Comparison of ENCODE assay signal across 12 cellular contexts in genomic region chr2:20072436-20073158, GRCh38. TPM values are rescaled to one million over a fixed set of nuclear protein-coding genes. Genes with fewer than 3 reads are reported as not detected.
A peak's percentile ranks its signal among the peaks of the same experiment; 100 is the strongest.
DNase-seq lines count a peak whose midpoint lies in the region; ATAC-seq and TF ChIP-seq lines count a peak whose summit lies in the region.
"Had no signal": no experiment of that assay in that cellular context is flagged by ENCODE, and none has a peak within 500 bp of the region (broad histone marks: within the 10 kb centered on the region; RNA-seq: fewer than 3 reads in every experiment).

No MANE protein-coding gene starts in this region.

- no peak overlapping the region for H3K27ac Mint-ChIP-seq in activated CD4-positive, alpha-beta memory T cell treated with anti-CD3 and anti-CD28 coated beads, Interleukin-2, amount 10 ng/mL, durations not matched to agents 7 days and 5 days
- no peak overlapping the region for H3K27ac Mint-ChIP-seq in stimulated activated naive CD8-positive, alpha-beta T cell treated with anti-CD3 and anti-CD28 coated beads, Interleukin-15, amount 100 ng/mL, for 72 hours
- H3K27ac Mint-ChIP-seq: activated T-helper 17 cell treated with anti-CD3 and anti-CD28 coated beads, Interleukin-2, amount 50 U/mL, for 72 hours had no signal

- POLR2A ChIA-PET in activated CD4-positive, alpha-beta memory T cell treated with anti-CD3 and anti-CD28 coated beads, Interleukin-2, amount 10 ng/mL, durations not matched to agents 7 days and 5 days (lab: Charles Lee) = no interaction called here

- H3K4me3 ChIP-seq in HUES64 (ENCODE audit: low read length) = no peak overlapping the region
- peak overlapping the region; percentile 4 for H3K4me3 ChIP-seq in coronary artery
- no peak overlapping the region for H3K4me3 ChIP-seq in lung
- no peak overlapping the region for H3K4me3 ChIP-seq in stomach
- H3K4me3 ChIP-seq: GM12878 had no signal

- H3K27me3 ChIP-seq in HUES64 (ENCODE audit: insufficient read depth, low read length) = no peaks in the 10 kb centered on the region
- H3K27me3 ChIP-seq in lung (ENCODE audit: control insufficient read depth, insufficient read depth) = no peaks in the 10 kb centered on the region
- no peaks in the 10 kb centered on the region for H3K27me3 ChIP-seq in stomach

- TF ChIP-seq CTCF in coronary artery (IDR thresholded peaks at IDR 0.05) (no peak), lung (IDR thresholded peaks at IDR 0.05; ENCODE audit: control extremely low read depth, extremely low read depth) (no peak), stomach (IDR thresholded peaks at IDR 0.05) (no peak)

- H3K9me3 Mint-ChIP-seq in activated CD4-positive, alpha-beta memory T cell treated with anti-CD3 and anti-CD28 coated beads, Interleukin-2, amount 10 ng/mL, durations not matched to agents 7 days and 5 days = no peaks in the 10 kb centered on the region
- H3K9me3 Mint-ChIP-seq in stimulated activated naive CD8-positive, alpha-beta T cell treated with anti-CD3 and anti-CD28 coated beads, Interleukin-15, amount 100 ng/mL, for 72 hours = no peaks in the 10 kb centered on the region
- H3K9me3 Mint-ChIP-seq: activated T-helper 17 cell treated with anti-CD3 and anti-CD28 coated beads, Interleukin-2, amount 50 U/mL, for 72 hours had no signal

- no peaks in the 10 kb centered on the region for H3K36me3 Mint-ChIP-seq in activated CD4-positive, alpha-beta memory T cell treated with anti-CD3 and anti-CD28 coated beads, Interleukin-2, amount 10 ng/mL, durations not matched to agents 7 days and 5 days (ENCODE audit: low read depth)

- H3K4me1 ChIP-seq in HUES64 (ENCODE audit: insufficient read depth, low read length) (peaks cover 21% of the 10 kb centered on the region), lung (ENCODE audit: control insufficient read depth in 2 of 2, insufficient read depth in 2 of 2, low read length in 2 of 2) (peaks cover 3% of the 10 kb centered on the region in 2 donors), stomach (peaks cover 11 to 31% (median 24%) of the 10 kb centered on the region in 4 donors)

- 91% methylated on average over 7 of the region's 7 CpGs for WGBS in HUES64
- 80 to 88% methylated on average over 7 of the region's 7 CpGs for WGBS in lung, 2 donors
- 82 to 88% (median 84%) methylated on average over 7 of the region's 7 CpGs for WGBS in stomach, 5 donors

- ATAC-seq in lung (ENCODE audit: insufficient read depth, low FRiP score) (no peak), HG03354 (IDR thresholded peaks at IDR 0.05; ENCODE audit: poor library complexity, severe bottlenecking, unreplicated experiment) (no peak), HG03196 (IDR thresholded peaks at IDR 0.05; ENCODE audit: unreplicated experiment) (no peak)
- no peak for ATAC-seq in stimulated activated naive CD8-positive, alpha-beta T cell treated with anti-CD3 and anti-CD28 coated beads, Interleukin-15, amount 100 ng/mL, for 72 hours
- ATAC-seq: activated T-helper 17 cell treated with anti-CD3 and anti-CD28 coated beads, Interleukin-2, amount 50 U/mL, for 72 hours; GM12878 had no signal

- H3K27ac ChIP-seq in HUES64 (ENCODE audit: low read depth, low read length) (peak overlapping the region; percentile 5; the same call in 1 of the 2 replicates), coronary artery (peak overlapping the region; percentile 56 to 70), lung (ENCODE audit: low read depth in 1 of 2, low read length in 1 of 2) (peak overlapping the region; percentile 35 to 39), stomach (peak overlapping the region; percentile 4 to 74 (median 62))

- TF ChIP-seq POLR2A in stomach (IDR thresholded peaks at IDR 0.05) = no peak

- H3K36me3 ChIP-seq in HUES64 (ENCODE audit: insufficient read depth, low read length) = no peaks in the 10 kb centered on the region
- H3K36me3 ChIP-seq in lung (ENCODE audit: control insufficient read depth in 2 of 2, insufficient read depth in 2 of 2, low read length in 2 of 2) = no peaks in the 10 kb centered on the region
- H3K36me3 ChIP-seq in stomach = no peaks in the 10 kb centered on the region

- CTCF ChIA-PET in activated CD4-positive, alpha-beta memory T cell treated with anti-CD3 and anti-CD28 coated beads, Interleukin-2, amount 10 ng/mL, durations not matched to agents 7 days and 5 days (lab: Charles Lee) = interaction anchor here (1.5 kb wide), 1 partner anchor 57 kb away, joined by 5 read pairs; no protein-coding TSS in a partner anchor

- peak overlapping the region; percentile 18; the same call in 1 of the 2 replicates for H3K9ac ChIP-seq in HUES64 (ENCODE audit: low read depth, low read length)

- no peaks in the 10 kb centered on the region for H3K4me1 Mint-ChIP-seq in activated CD4-positive, alpha-beta memory T cell treated with anti-CD3 and anti-CD28 coated beads, Interleukin-2, amount 10 ng/mL, durations not matched to agents 7 days and 5 days
- H3K4me1 Mint-ChIP-seq in stimulated activated naive CD8-positive, alpha-beta T cell treated with anti-CD3 and anti-CD28 coated beads, Interleukin-15, amount 100 ng/mL, for 72 hours = no peaks in the 10 kb centered on the region
- H3K4me1 Mint-ChIP-seq: activated T-helper 17 cell treated with anti-CD3 and anti-CD28 coated beads, Interleukin-2, amount 50 U/mL, for 72 hours had no signal

- TF ChIP-seq EP300 in stomach (IDR thresholded peaks at IDR 0.05) = no peak

- no peak for DNase-seq in coronary artery (ENCODE audit: low spot score)
- no peak for DNase-seq in lung (ENCODE audit: low spot score)
- no peak for DNase-seq in stomach
- no peak for DNase-seq in activated CD4-positive, alpha-beta memory T cell treated with anti-CD3 and anti-CD28 coated beads, Interleukin-2, amount 10 ng/mL, durations not matched to agents 7 days and 5 days
- no peak for DNase-seq in stimulated activated naive CD8-positive, alpha-beta T cell treated with anti-CD3 and anti-CD28 coated beads, Interleukin-15, amount 100 ng/mL, for 72 hours
- DNase-seq: cortex of kidney, occipital lobe had no signal

- H3K4me3 Mint-ChIP-seq in activated CD4-positive, alpha-beta memory T cell treated with anti-CD3 and anti-CD28 coated beads, Interleukin-2, amount 10 ng/mL, durations not matched to agents 7 days and 5 days = no peak overlapping the region
- no peak overlapping the region for H3K4me3 Mint-ChIP-seq in stimulated activated naive CD8-positive, alpha-beta T cell treated with anti-CD3 and anti-CD28 coated beads, Interleukin-15, amount 100 ng/mL, for 72 hours
- H3K4me3 Mint-ChIP-seq: activated T-helper 17 cell treated with anti-CD3 and anti-CD28 coated beads, Interleukin-2, amount 50 U/mL, for 72 hours had no signal

- peaks cover 7% of the 10 kb centered on the region for H3K27me3 Mint-ChIP-seq in activated CD4-positive, alpha-beta memory T cell treated with anti-CD3 and anti-CD28 coated beads, Interleukin-2, amount 10 ng/mL, durations not matched to agents 7 days and 5 days
- H3K27me3 Mint-ChIP-seq in stimulated activated naive CD8-positive, alpha-beta T cell treated with anti-CD3 and anti-CD28 coated beads, Interleukin-15, amount 100 ng/mL, for 72 hours = peaks cover 22% of the 10 kb centered on the region

- H3K9me3 ChIP-seq in HUES64 (ENCODE audit: insufficient read depth, low read depth, low read length) = no peaks in the 10 kb centered on the region
- H3K9me3 ChIP-seq in lung (ENCODE audit: control insufficient read depth in 2 of 2, insufficient read depth in 1 of 2, low read length in 1 of 2) = peaks cover 0 to 2% of the 10 kb centered on the region in 2 donors
- H3K9me3 ChIP-seq in stomach = no peaks in the 10 kb centered on the region

- intact Hi-C loops in stomach (cut with DNase I; ENCODE audit: low total_unique reads) = no loop called here

RNA-seq across cellular contexts. Expression of gene LAPTM4A, which starts 21.2 kb away (rescaled TPM):
- 165 TPM for polyA plus RNA-seq in HUES64 (2013, experiment 1 of 2)
- polyA plus RNA-seq in HUES64 (2013, experiment 2 of 2) = 183 TPM
- total RNA-seq in lung (100 to 1,000 TPM; 173 to 234 TPM), stomach (100 to 1,000 TPM in 2 of 5 donors, 10 to 100 TPM in 3; 38.5 to 238 (median 79.9) TPM)
- polyA plus RNA-seq in lung (100 to 1,000 TPM; 155 to 236 TPM), stomach (100 to 1,000 TPM in 2 of 3 donors, 10 to 100 TPM in 1; 77.6 to 123 (median 121) TPM)
- total RNA-seq in activated CD4-positive, alpha-beta memory T cell treated with anti-CD3 and anti-CD28 coated beads, Interleukin-2, amount 10 ng/mL, durations not matched to agents 7 days and 5 days = 10 to 100 TPM; 36.1 to 36.7 TPM

Comparison
In these comparisons a context has a peak if more than half of its experiments do, and no peak if none do; other contexts are left out.
1. H3K27ac ChIP-seq: peak in every context shown above with its lines; median percentile 63 in coronary artery; 62 in stomach; 37 in lung; 5 in HUES64.